ENCODE assay signal across 23 cellular contexts in the genomic region with DNA sequence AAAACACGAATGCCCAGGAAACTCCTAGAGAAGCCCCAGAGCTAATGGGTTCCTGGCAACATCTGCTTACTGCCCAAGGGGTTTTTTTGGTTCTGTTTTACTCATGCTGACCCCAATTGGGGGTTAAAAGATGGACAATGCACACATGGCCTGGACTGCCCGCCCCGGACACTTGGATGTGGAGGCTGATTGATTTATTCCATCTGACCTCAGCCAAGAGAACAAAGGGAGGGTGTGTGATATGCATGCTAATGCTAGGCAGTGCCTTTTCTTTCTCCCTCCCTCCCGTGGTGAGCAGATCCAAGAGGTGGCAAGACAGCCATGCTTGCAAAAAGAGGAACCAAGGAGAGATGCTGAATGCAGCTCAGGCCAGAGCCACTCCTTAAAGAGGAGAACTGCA. TPM values are rescaled to one million over a fixed set of nuclear protein-coding genes. Genes with fewer than 3 reads are reported as not detected.
DNase-seq lines count a peak whose midpoint lies in the region; ATAC-seq, FAIRE-seq and TF ChIP-seq lines count a peak whose summit lies in the region.
"Had no signal": no experiment of that assay in that cellular context is flagged by ENCODE, and none has a peak within 500 bp of the region (broad histone marks: within the 10 kb centered on the region; RNA-seq: fewer than 3 reads in every experiment).

No MANE protein-coding gene starts in this region.

- H2AFZ ChIP-seq in neural progenitor cell (replicated peaks), result peak overlapping the region; percentile 50

- H3K27ac Mint-ChIP-seq in neural progenitor cell, result peak overlapping the region; percentile 93
- H3K27ac Mint-ChIP-seq: activated CD4-positive, alpha-beta T cell treated with anti-CD3 and anti-CD28 coated beads for 36 hours; CD4-positive, alpha-beta T cell had no signal

- peaks cover 2% of the 10 kb centered on the region for H3K9me3 Mint-ChIP-seq in neural progenitor cell

- H3K27ac ChIP-seq in neural progenitor cell, result no peak overlapping the region
- no peak overlapping the region for H3K27ac ChIP-seq in gastroesophageal sphincter
- H3K27ac ChIP-seq: KMS-11, right lobe of liver, stomach had no signal

- H3K4me3 Mint-ChIP-seq in neural progenitor cell, result no peak overlapping the region
- H3K4me3 Mint-ChIP-seq: activated CD4-positive, alpha-beta T cell treated with anti-CD3 and anti-CD28 coated beads for 36 hours; CD4-positive, alpha-beta T cell had no signal

- H3K4me3 ChIP-seq in neural progenitor cell (no peak overlapping the region), gastroesophageal sphincter (no peak overlapping the region)
- H3K4me3 ChIP-seq: right lobe of liver, stomach had no signal

- FAIRE-seq in frontal cortex (lab: Jason Lieb, UNC), result no peak
- FAIRE-seq: astrocyte, islet of Langerhans, urothelium cell line had no signal

- TF ChIP-seq CTCF in neural progenitor cell (IDR thresholded peaks at IDR 0.05), result no peak
- no peak for TF ChIP-seq CTCF in gastroesophageal sphincter (IDR thresholded peaks at IDR 0.05)

- peaks cover 69% of the 10 kb centered on the region for H3K4me1 Mint-ChIP-seq in neural progenitor cell
- H3K4me1 Mint-ChIP-seq: activated CD4-positive, alpha-beta T cell treated with anti-CD3 and anti-CD28 coated beads for 36 hours had no signal

- in situ Hi-C loops in G401 (cut with HindIII; ENCODE audit: low sequenced_read_pairs), result no loop called here

- TF ChIP-seq EP300 in gastroesophageal sphincter (IDR thresholded peaks at IDR 0.05), result no peak

- no peaks in the 10 kb centered on the region for H3K79me2 ChIP-seq in neural progenitor cell (ENCODE audit: low read depth)

- H3K36me3 ChIP-seq in neural progenitor cell (no peaks in the 10 kb centered on the region), gastroesophageal sphincter (no peaks in the 10 kb centered on the region)
- H3K36me3 ChIP-seq: right lobe of liver, stomach had no signal

- TF ChIP-seq POLR2A in gastroesophageal sphincter (IDR thresholded peaks at IDR 0.05), result no peak

- no peak overlapping the region for H3K4me2 ChIP-seq in neural progenitor cell
- H3K4me2 ChIP-seq: KMS-11 had no signal

- H3K9me3 ChIP-seq in neural progenitor cell (ENCODE audit: low read depth) (no peaks in the 10 kb centered on the region), gastroesophageal sphincter (no peaks in the 10 kb centered on the region)
- H3K9me3 ChIP-seq: right lobe of liver, stomach had no signal

- ATAC-seq in gastroesophageal sphincter, result no peak
- ATAC-seq: activated CD4-positive, alpha-beta T cell treated with anti-CD3 and anti-CD28 coated beads for 36 hours; right lobe of liver had no signal

- WGBS in gastroesophageal sphincter (ENCODE audit: low coverage in 1 of 2), 2 donors, result 57 to 80% methylated on average over 1 to 4 of the region's 4 CpGs

- no peaks in the 10 kb centered on the region for H3K27me3 ChIP-seq in neural progenitor cell
- no peaks in the 10 kb centered on the region for H3K27me3 ChIP-seq in gastroesophageal sphincter
- H3K27me3 ChIP-seq: right lobe of liver, stomach had no signal

- H3K4me1 ChIP-seq in neural progenitor cell (peaks cover 21% of the 10 kb centered on the region), gastroesophageal sphincter (no peaks in the 10 kb centered on the region)
- H3K4me1 ChIP-seq: right lobe of liver, stomach had no signal

- peak; percentile 17 for DNase-seq in G401 (ENCODE audit: low spot score)
- peak; percentile 95 for DNase-seq in RPMI7951 (ENCODE audit: low read depth)
- DNase-seq in frontal cortex (ENCODE audit: low spot score in 2 of 2), result peak; percentile 37 to 42
- DNase-seq in neural progenitor cell (ENCODE audit: low spot score), result peak; percentile 54
- no peak for DNase-seq in SW480 (ENCODE audit: low spot score)
- no peak for DNase-seq in RPMI8226
- no peak for DNase-seq in NCI-H1048 (lab: John Stamatoyannopoulos, UW)
- DNase-seq: activated CD4-positive, alpha-beta T cell treated with anti-CD3 and anti-CD28 coated beads for 36 hours; activated CD8-positive, alpha-beta memory T cell treated with anti-CD3 and anti-CD28 coated beads, Interleukin-2, amount 50 U/mL, for 48 hours; CD4-positive, alpha-beta T cell; NCI-H1436; NCI-H345; right lobe of liver; SHP77 treated with DMSO at 0.1 percent for 48 hours; stomach had no signal

- H3K9ac ChIP-seq in neural progenitor cell, result no peak overlapping the region
- H3K9ac ChIP-seq: KMS-11 had no signal

- peaks cover 11% of the 10 kb centered on the region for H3K27me3 Mint-ChIP-seq in neural progenitor cell (ENCODE audit: insufficient read depth, low read depth)
- H3K27me3 Mint-ChIP-seq: activated CD4-positive, alpha-beta T cell treated with anti-CD3 and anti-CD28 coated beads for 36 hours; CD4-positive, alpha-beta T cell had no signal

- no peaks in the 10 kb centered on the region for H4K20me1 ChIP-seq in neural progenitor cell (ENCODE audit: low read depth)

- H3F3A ChIP-seq in neural progenitor cell (ENCODE audit: low read depth), result no peaks in the 10 kb centered on the region

- no peaks in the 10 kb centered on the region for H3K36me3 Mint-ChIP-seq in neural progenitor cell

RNA-seq across cellular contexts. Expression of gene LRTM1, which starts 3.3 kb away (rescaled TPM):
- not detected in 2 replicates for total RNA-seq in G401 (2014; rRNA removed; shearing (Covaris generic))
- total RNA-seq in RPMI7951 (2014; rRNA removed; shearing (Covaris generic)), result 1.6 and 2.2 TPM in 2 replicates
- total RNA-seq in frontal cortex (not detected), neural progenitor cell (ENCODE audit: low replicate concordance) (not detected in 2 replicates), gastroesophageal sphincter (not detected)
- total RNA-seq: activated CD4-positive, alpha-beta T cell treated with anti-CD3 and anti-CD28 coated beads for 36 hours; astrocyte; CD4-positive, alpha-beta T cell; epithelial cell of proximal tubule; glomerular endothelial cell; H4; right lobe of liver; stomach had no signal

Comparison
In these comparisons a context has a peak if more than half of its experiments do, and no peak if none do; other contexts are left out.
1. DNase-seq: peak in G401 (single experiment), RPMI7951 (single experiment), frontal cortex (2 of 2) and neural progenitor cell (single experiment); none in SW480 (single experiment), RPMI8226 (single experiment) and NCI-H1048 (single experiment).